ENCODE assay signal across 19 cellular contexts in the genomic region with DNA sequence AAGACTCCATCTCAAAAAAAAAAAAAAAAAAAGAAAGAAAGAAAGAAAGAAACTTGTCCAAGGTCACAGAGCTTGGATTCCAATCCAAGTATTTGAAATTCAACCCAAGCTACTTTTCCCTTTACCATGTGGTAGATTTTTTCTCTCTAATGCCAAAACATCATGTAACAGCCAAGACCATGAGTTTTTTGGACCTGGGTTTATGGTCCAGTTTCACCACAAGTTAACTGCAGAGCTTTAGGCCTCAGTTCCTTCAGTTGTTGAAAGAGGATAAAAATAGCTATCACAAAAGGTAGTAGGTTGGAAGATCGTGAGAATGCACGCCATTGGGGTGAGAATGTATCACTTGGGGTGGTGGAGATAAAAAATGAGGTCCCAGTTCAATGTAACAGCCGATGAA. TPM values are rescaled to one million over a fixed set of nuclear protein-coding genes. Genes with fewer than 3 reads are reported as not detected.
DNase-seq lines count a peak whose midpoint lies in the region; ATAC-seq and TF ChIP-seq lines count a peak whose summit lies in the region.
"Had no signal": no experiment of that assay in that cellular context is flagged by ENCODE, and none has a peak within 500 bp of the region (broad histone marks: within the 10 kb centered on the region; RNA-seq: fewer than 3 reads in every experiment).

No MANE protein-coding gene starts in this region.

- WGBS in heart right ventricle, 2 donors: 64 to 80% methylated on average over 3 of the region's 3 CpGs

- H3K27me3 Mint-ChIP-seq in central memory CD8-positive, alpha-beta T cell: no peaks in the 10 kb centered on the region
- H3K27me3 Mint-ChIP-seq in progenitor cell of endocrine pancreas: no peaks in the 10 kb centered on the region

- H3K36me3 Mint-ChIP-seq in central memory CD8-positive, alpha-beta T cell (ENCODE audit: insufficient read depth): peaks cover 13% of the 10 kb centered on the region
- H3K36me3 Mint-ChIP-seq in progenitor cell of endocrine pancreas (ENCODE audit: insufficient read depth): peaks cover 5% of the 10 kb centered on the region

- H3K4me3 ChIP-seq in left ventricle myocardium inferior (no peak overlapping the region), heart right ventricle (no peak overlapping the region), rectal smooth muscle tissue (ENCODE audit: low read length) (no peak overlapping the region), Peyer's patch (no peak overlapping the region)
- H3K4me3 ChIP-seq in effector memory CD4-positive, alpha-beta T cell (ENCODE audit: insufficient read depth, low read depth, low read length, poor library complexity, severe bottlenecking): no peak overlapping the region
- H3K4me3 ChIP-seq: BLaER1 treated with 17β-estradiol and CSF1 and Interleukin-3, amounts not matched to agents 10 nM and 100 nM; GM23338 had no signal

- DNase-seq in left ventricle myocardium inferior (no peak), heart right ventricle (no peak), Peyer's patch (no peak), progenitor cell of endocrine pancreas (ENCODE audit: low spot score, unreplicated experiment) (no peak)
- DNase-seq in central memory CD8-positive, alpha-beta T cell (ENCODE audit: low spot score in 2 of 2): no peak
- no peak for DNase-seq in effector memory CD4-positive, alpha-beta T cell
- DNase-seq: Caco-2; DMS153; EL; KG1; NCI-H1436; NCI-H2029; NCI-H2171; NCI-H446; NK-92 treated with Interleukin-12 subunit alpha and Interleukin-12 subunit beta, amount 100 ng/mL, for 24 hours had no signal

- H3K36me3 ChIP-seq in left ventricle myocardium inferior (no peaks in the 10 kb centered on the region), heart right ventricle (peaks cover 0 to 19% (median 0%) of the 10 kb centered on the region in 9 donors), rectal smooth muscle tissue (ENCODE audit: control insufficient read depth, insufficient read depth, low read length) (no peaks in the 10 kb centered on the region), Peyer's patch (no peaks in the 10 kb centered on the region)
- H3K36me3 ChIP-seq in effector memory CD4-positive, alpha-beta T cell (ENCODE audit: control insufficient read depth, insufficient read depth, low read length): no peaks in the 10 kb centered on the region

- no peaks in the 10 kb centered on the region for H3K9me3 ChIP-seq in left ventricle myocardium inferior (replicated peaks)
- H3K9me3 ChIP-seq in heart right ventricle: no peaks in the 10 kb centered on the region
- no peaks in the 10 kb centered on the region for H3K9me3 ChIP-seq in Peyer's patch
- no peaks in the 10 kb centered on the region for H3K9me3 ChIP-seq in effector memory CD4-positive, alpha-beta T cell (ENCODE audit: control insufficient read depth, low read length)
- H3K9me3 ChIP-seq: BLaER1 treated with 17β-estradiol and CSF1 and Interleukin-3, amounts not matched to agents 10 nM and 100 nM; Caco-2 had no signal

- H3K27ac ChIP-seq in left ventricle myocardium inferior (replicated peaks): peak overlapping the region; percentile 4
- peak overlapping the region in 2 of 10 donors; percentile 3 to 16 for H3K27ac ChIP-seq in heart right ventricle
- H3K27ac ChIP-seq in rectal smooth muscle tissue (ENCODE audit: low read depth, low read length): peak overlapping the region; percentile 74
- no peak overlapping the region for H3K27ac ChIP-seq in Peyer's patch
- H3K27ac ChIP-seq in effector memory CD4-positive, alpha-beta T cell (ENCODE audit: insufficient read depth, low read length, poor library complexity, severe bottlenecking): no peak overlapping the region
- H3K27ac ChIP-seq: BLaER1 treated with 17β-estradiol and CSF1 and Interleukin-3, amounts not matched to agents 10 nM and 100 nM; RWPE1 had no signal

- TF ChIP-seq POLR2A in Peyer's patch (IDR thresholded peaks at IDR 0.05): no peak

- no peak for TF ChIP-seq CTCF in left ventricle myocardium inferior (IDR thresholded peaks at IDR 0.05; ENCODE audit: borderline replicate concordance)
- TF ChIP-seq CTCF in heart right ventricle (IDR thresholded peaks at IDR 0.05): no peak
- no peak for TF ChIP-seq CTCF in Peyer's patch (IDR thresholded peaks at IDR 0.05)
- TF ChIP-seq CTCF in progenitor cell of endocrine pancreas (IDR thresholded peaks at IDR 0.05; ENCODE audit: unreplicated experiment): no peak

- H3K9ac ChIP-seq in rectal smooth muscle tissue (ENCODE audit: low read length): no peak overlapping the region
- H3K9ac ChIP-seq: BLaER1 treated with 17β-estradiol and CSF1 and Interleukin-3, amounts not matched to agents 10 nM and 100 nM had no signal

- H3K4me3 Mint-ChIP-seq in central memory CD8-positive, alpha-beta T cell: no peak overlapping the region
- H3K4me3 Mint-ChIP-seq in progenitor cell of endocrine pancreas (ENCODE audit: low read depth): no peak overlapping the region
- H3K4me3 Mint-ChIP-seq: GM23338 had no signal

- intact Hi-C loops in left ventricle myocardium inferior (cut with micrococcal nuclease): no loop called here
- intact Hi-C loops in heart right ventricle (cut with DNase I): no loop called here

- H3K4me1 Mint-ChIP-seq in central memory CD8-positive, alpha-beta T cell: peaks cover 56% of the 10 kb centered on the region
- peaks cover 13% of the 10 kb centered on the region for H3K4me1 Mint-ChIP-seq in progenitor cell of endocrine pancreas (ENCODE audit: low read depth)

- no peak for ATAC-seq in heart right ventricle
- no peak for ATAC-seq in central memory CD8-positive, alpha-beta T cell (replicated peaks; ENCODE audit: extremely low read depth, poor library complexity, severe bottlenecking)
- ATAC-seq: GM23338 had no signal

- peaks cover 80% of the 10 kb centered on the region for H3K4me1 ChIP-seq in left ventricle myocardium inferior
- peaks cover 5 to 92% (median 55%) of the 10 kb centered on the region in 9 donors for H3K4me1 ChIP-seq in heart right ventricle
- H3K4me1 ChIP-seq in rectal smooth muscle tissue (ENCODE audit: control insufficient read depth, insufficient read depth, low read length): peaks cover 62% of the 10 kb centered on the region
- H3K4me1 ChIP-seq in Peyer's patch: peaks cover 0 to 40% (median 3%) of the 10 kb centered on the region in 4 donors
- H3K4me1 ChIP-seq in effector memory CD4-positive, alpha-beta T cell (ENCODE audit: control insufficient read depth, insufficient read depth, low read length, poor library complexity, severe bottlenecking): peaks cover 47% of the 10 kb centered on the region

- H3K27me3 ChIP-seq in left ventricle myocardium inferior (ENCODE audit: low read depth) (no peaks in the 10 kb centered on the region), heart right ventricle (no peaks in the 10 kb centered on the region), rectal smooth muscle tissue (ENCODE audit: control insufficient read depth, insufficient read depth, low read length) (no peaks in the 10 kb centered on the region), Peyer's patch (no peaks in the 10 kb centered on the region)
- no peaks in the 10 kb centered on the region for H3K27me3 ChIP-seq in effector memory CD4-positive, alpha-beta T cell (replicated peaks; ENCODE audit: control insufficient read depth, insufficient read depth, low read length, poor library complexity, severe bottlenecking)
- H3K27me3 ChIP-seq: BLaER1 treated with 17β-estradiol and CSF1 and Interleukin-3, amounts not matched to agents 10 nM and 100 nM had no signal

- H3K27ac Mint-ChIP-seq in central memory CD8-positive, alpha-beta T cell (ENCODE audit: low read depth): peak overlapping the region; percentile 45
- no peak overlapping the region for H3K27ac Mint-ChIP-seq in progenitor cell of endocrine pancreas
- H3K27ac Mint-ChIP-seq: GM23338 had no signal

- H3K9me3 Mint-ChIP-seq in central memory CD8-positive, alpha-beta T cell: no peaks in the 10 kb centered on the region
- no peaks in the 10 kb centered on the region for H3K9me3 Mint-ChIP-seq in progenitor cell of endocrine pancreas (ENCODE audit: low read depth)
- H3K9me3 Mint-ChIP-seq: GM23338 had no signal

RNA-seq across cellular contexts. Expression of a gene that starts 33.4 kb away (rescaled TPM):
- total RNA-seq in left ventricle myocardium inferior (97.7 TPM), heart right ventricle (100 to 1,000 TPM in 8 of 10 donors, 10 to 100 TPM in 2; 85.2 to 224 (median 125) TPM), Peyer's patch (10 to 100 TPM; 36.3 to 78.4 (median 59.7) TPM), progenitor cell of endocrine pancreas (39.2 and 40.8 TPM in 2 replicates)
- 10 to 100 TPM; 64.2 to 85.6 TPM for polyA plus RNA-seq in heart right ventricle

Comparison
In these comparisons a context has a peak if more than half of its experiments do, and no peak if none do; other contexts are left out.
1. H3K27ac ChIP-seq: peak in left ventricle myocardium inferior (single experiment) and rectal smooth muscle tissue (single experiment); none in Peyer's patch (0 of 4) and effector memory CD4-positive, alpha-beta T cell (single experiment).